9 cellular contexts compared by ENCODE assay signal in genomic region chr2:144510206-144510991, GRCh38. TPM values are rescaled to one million over a fixed set of nuclear protein-coding genes. Genes with fewer than 3 reads are reported as not detected.
DNase-seq lines count a peak whose midpoint lies in the region; ATAC-seq lines count a peak whose summit lies in the region.
"Had no signal": no experiment of that assay in that cellular context is flagged by ENCODE, and none has a peak within 500 bp of the region (broad histone marks: within the 10 kb centered on the region; RNA-seq: fewer than 3 reads in every experiment).

No MANE protein-coding gene starts in this region.

- H3K9me3 ChIP-seq in ectodermal cell (ENCODE audit: control insufficient read depth, low read length), result no peaks in the 10 kb centered on the region
- no peaks in the 10 kb centered on the region for H3K9me3 ChIP-seq in muscle layer of colon (ENCODE audit: low read length)

- peak; percentile 31 for DNase-seq in NCI-H2171 treated with DMSO at 0.1 percent for 48 hours (lab: John Stamatoyannopoulos, UW)
- no peak for DNase-seq in NCI-H2171 (lab: John Stamatoyannopoulos, UW)
- DNase-seq in NCI-H2227 treated with DMSO at 0.1 percent for 48 hours (lab: John Stamatoyannopoulos, UW), result peak; percentile 41
- DNase-seq in dermis blood vessel endothelial cell, result no peak
- no peak for DNase-seq in stimulated activated CD4-positive, alpha-beta T cell treated with anti-CD3 and anti-CD28 coated beads, Interleukin-1b, Interleukin-23, amount 100 ng/mL, for 48 hours

- H3K27ac ChIP-seq in ectodermal cell (ENCODE audit: insufficient read depth, low read depth, low read length, poor library complexity, severe bottlenecking) (peak overlapping the region; percentile 90), muscle layer of colon (ENCODE audit: low read depth, low read length) (peak overlapping the region; percentile 46)
- H3K27ac ChIP-seq: C4-2B had no signal

- H3K36me3 ChIP-seq in ectodermal cell (ENCODE audit: control insufficient read depth, insufficient read depth, low read length), result no peaks in the 10 kb centered on the region
- no peaks in the 10 kb centered on the region for H3K36me3 ChIP-seq in muscle layer of colon (ENCODE audit: insufficient read depth, low read length)

- no peak overlapping the region for H3K9ac ChIP-seq in muscle layer of colon (ENCODE audit: low read length)

- WGBS in ectodermal cell, 2 experiments, result 2 to 3% methylated on average over 14 to 15 of the region's 15 CpGs

- ATAC-seq in HG02588 (IDR thresholded peaks at IDR 0.05; ENCODE audit: unreplicated experiment), result peak; percentile 80

- H3K4me3 ChIP-seq in ectodermal cell (ENCODE audit: insufficient read depth, low read depth, low read length), result no peak overlapping the region
- peak overlapping the region in 1 of 2 donors; percentile 11 for H3K4me3 ChIP-seq in muscle layer of colon (ENCODE audit: low read depth in 1 of 2, low read length in 2 of 2)

- no peaks in the 10 kb centered on the region for H3K27me3 ChIP-seq in ectodermal cell (ENCODE audit: control insufficient read depth, insufficient read depth, low read length, poor library complexity, severe bottlenecking)
- peaks cover 5 to 8% of the 10 kb centered on the region in 2 donors for H3K27me3 ChIP-seq in muscle layer of colon (ENCODE audit: control insufficient read depth in 1 of 2, insufficient read depth in 2 of 2, low read length in 2 of 2)

- H3K4me1 ChIP-seq in ectodermal cell (ENCODE audit: control insufficient read depth, insufficient read depth, low read length), result peaks cover 66% of the 10 kb centered on the region
- peaks cover 4% of the 10 kb centered on the region for H3K4me1 ChIP-seq in muscle layer of colon (ENCODE audit: insufficient read depth, low read length)

RNA-seq across cellular contexts. Expression of gene ZEB2, which starts 9.5 kb away (rescaled TPM):
- polyA plus RNA-seq in ectodermal cell (2013, experiment 1 of 4), result 134 TPM
- 125 TPM for polyA plus RNA-seq in ectodermal cell (2013, experiment 2 of 4)
- 87.6 TPM for polyA plus RNA-seq in ectodermal cell (2013, experiment 3 of 4)
- 98.3 TPM for polyA plus RNA-seq in ectodermal cell (2013, experiment 4 of 4)
- 5.3 and 8.4 TPM in 2 replicates for total RNA-seq in dermis blood vessel endothelial cell

Comparison
In these comparisons a context has a peak if more than half of its experiments do, and no peak if none do; other contexts are left out.
1. DNase-seq: peak in NCI-H2171 treated with DMSO at 0.1 percent for 48 hours (single experiment) and NCI-H2227 treated with DMSO at 0.1 percent for 48 hours (single experiment); none in NCI-H2171 (single experiment), dermis blood vessel endothelial cell (single experiment) and stimulated activated CD4-positive, alpha-beta T cell treated with anti-CD3 and anti-CD28 coated beads, Interleukin-1b, Interleukin-23, amount 100 ng/mL, for 48 hours (single experiment).